ENCODE assay signal across 17 cellular contexts in genomic region chr3:111519193-111519592, GRCh38. TPM values are rescaled to one million over a fixed set of nuclear protein-coding genes. Genes with fewer than 3 reads are reported as not detected.
"Had no signal": no experiment of that assay in that cellular context is flagged by ENCODE, and none has a peak within 500 bp of the region (broad histone marks: within the 10 kb centered on the region; RNA-seq: fewer than 3 reads in every experiment).

No MANE protein-coding gene starts in this region.

- H3K27ac ChIP-seq: foreskin keratinocyte, left ventricle myocardium inferior, neutrophil, parathyroid adenoma, right atrium auricular region, transverse colon had no signal

- H3K4me1 ChIP-seq: foreskin keratinocyte, left ventricle myocardium inferior, parathyroid adenoma, right atrium auricular region, transverse colon had no signal

- H3K27me3 ChIP-seq: neutrophil, right atrium auricular region, transverse colon had no signal

- H3K4me3 ChIP-seq: left ventricle myocardium inferior, right atrium auricular region, transverse colon had no signal

- H3K9me3 Mint-ChIP-seq: activated naive CD4-positive, alpha-beta T cell treated with anti-CD3 and anti-CD28 coated beads, Interleukin-2, amount 10 ng/mL, durations not matched to agents 7 days and 5 days; activated T-cell treated with anti-CD3 and anti-CD28 coated beads, Interleukin-2, amount 50 U/mL, for 24 hours; effector memory CD8-positive, alpha-beta T cell; naive thymus-derived CD4-positive, alpha-beta T cell had no signal

- H3K9ac ChIP-seq: parathyroid adenoma had no signal

- H3K4me1 Mint-ChIP-seq: activated CD8-positive, alpha-beta memory T cell treated with anti-CD3 and anti-CD28 coated beads, Interleukin-2, amount 10 ng/mL, durations not matched to agents 7 days and 5 days; activated naive CD4-positive, alpha-beta T cell treated with anti-CD3 and anti-CD28 coated beads, Interleukin-2, amount 10 ng/mL, durations not matched to agents 7 days and 5 days had no signal

- H3K4me3 Mint-ChIP-seq: activated CD8-positive, alpha-beta memory T cell treated with anti-CD3 and anti-CD28 coated beads, Interleukin-2, amount 10 ng/mL, durations not matched to agents 7 days and 5 days; activated naive CD4-positive, alpha-beta T cell treated with anti-CD3 and anti-CD28 coated beads, Interleukin-2, amount 10 ng/mL, durations not matched to agents 7 days and 5 days; activated T-cell treated with anti-CD3 and anti-CD28 coated beads, Interleukin-2, amount 50 U/mL, for 24 hours; effector memory CD8-positive, alpha-beta T cell; naive thymus-derived CD4-positive, alpha-beta T cell had no signal

- DNase-seq: activated CD4-positive, alpha-beta T cell treated with anti-CD3 and anti-CD28 coated beads, Interleukin-2, amount 50 U/mL, for 4 hours; activated CD8-positive, alpha-beta memory T cell treated with anti-CD3 and anti-CD28 coated beads, Interleukin-2, amount 10 ng/mL, durations not matched to agents 7 days and 5 days; activated naive CD4-positive, alpha-beta T cell treated with anti-CD3 and anti-CD28 coated beads, Interleukin-2, amount 10 ng/mL, durations not matched to agents 7 days and 5 days; activated T-cell treated with anti-CD3 and anti-CD28 coated beads, Interleukin-2, amount 50 U/mL, for 24 hours; dermis blood vessel endothelial cell; effector memory CD8-positive, alpha-beta T cell; foreskin keratinocyte; glutamatergic neuron; left ventricle myocardium inferior; naive thymus-derived CD4-positive, alpha-beta T cell; stimulated activated CD4-positive, alpha-beta T cell treated with anti-CD3 and anti-CD28 coated beads, Interleukin-2, amount 100 ng/mL, for 48 hours; stimulated activated naive CD4-positive, alpha-beta T cell; transverse colon had no signal

- H3K9me3 ChIP-seq: neutrophil, right atrium auricular region, transverse colon had no signal

- H3K27me3 Mint-ChIP-seq: activated CD8-positive, alpha-beta memory T cell treated with anti-CD3 and anti-CD28 coated beads, Interleukin-2, amount 10 ng/mL, durations not matched to agents 7 days and 5 days; activated T-cell treated with anti-CD3 and anti-CD28 coated beads, Interleukin-2, amount 50 U/mL, for 24 hours; effector memory CD8-positive, alpha-beta T cell; naive thymus-derived CD4-positive, alpha-beta T cell had no signal

- H3K36me3 Mint-ChIP-seq: activated naive CD4-positive, alpha-beta T cell treated with anti-CD3 and anti-CD28 coated beads, Interleukin-2, amount 10 ng/mL, durations not matched to agents 7 days and 5 days; naive thymus-derived CD4-positive, alpha-beta T cell had no signal

- H3K27ac Mint-ChIP-seq: activated CD8-positive, alpha-beta memory T cell treated with anti-CD3 and anti-CD28 coated beads, Interleukin-2, amount 10 ng/mL, durations not matched to agents 7 days and 5 days; activated naive CD4-positive, alpha-beta T cell treated with anti-CD3 and anti-CD28 coated beads, Interleukin-2, amount 10 ng/mL, durations not matched to agents 7 days and 5 days; activated T-cell treated with anti-CD3 and anti-CD28 coated beads, Interleukin-2, amount 50 U/mL, for 24 hours; effector memory CD8-positive, alpha-beta T cell; naive thymus-derived CD4-positive, alpha-beta T cell had no signal

- H3K36me3 ChIP-seq: left ventricle myocardium inferior, neutrophil, right atrium auricular region, transverse colon had no signal

RNA-seq across cellular contexts. Expression of gene CD96, which starts 22.8 kb away (rescaled TPM):
- total RNA-seq: dermis blood vessel endothelial cell, kidney epithelial cell had no signal
